Comparison of ENCODE assay signal across 8 cellular contexts in genomic region chr16:19167710-19168172, GRCh38. TPM values are rescaled to one million over a fixed set of nuclear protein-coding genes. Genes with fewer than 3 reads are reported as not detected.
DNase-seq lines count a peak whose midpoint lies in the region; ATAC-seq, FAIRE-seq and TF ChIP-seq lines count a peak whose summit lies in the region.

No MANE protein-coding gene starts in this region.

- H3K79me2 ChIP-seq in SU-DHL-6 (ENCODE audit: insufficient read depth, low read length) (no peaks in the 10 kb centered on the region), H1 (ENCODE audit: control insufficient read depth in 1 of 2, insufficient read depth in 2 of 2, low read length in 2 of 2) (no peaks in the 10 kb centered on the region)

- FAIRE-seq in GM12891 (lab: Jason Lieb, UNC) (peak; percentile 87), H1 (lab: Jason Lieb, UNC) (no peak)

- no peaks in the 10 kb centered on the region for H3F3A ChIP-seq in SU-DHL-6 (ENCODE audit: insufficient read depth)

- no peak overlapping the region for H3K27ac ChIP-seq in AG04450 (ENCODE audit: low read depth, low read length)
- H3K27ac ChIP-seq in SU-DHL-6 (ENCODE audit: low read depth, low read length): no peak overlapping the region
- H3K27ac ChIP-seq in H1 (ENCODE audit: low read depth, low read length): no peak overlapping the region

- no peak overlapping the region for H3K27ac Mint-ChIP-seq in memory B cell
- no peak overlapping the region for H3K27ac Mint-ChIP-seq in stimulated activated naive B cell treated with anti-CD40 and anti-IgM and Interleukin-4, amounts not matched to agents 10 μg/mL and 1 μg/mL and 100 μg/mL, for 72 hours

- H3K4me1 Mint-ChIP-seq in memory B cell: peaks cover 3% of the 10 kb centered on the region
- H3K4me1 Mint-ChIP-seq in stimulated activated naive B cell treated with anti-CD40 and anti-IgM and Interleukin-4, amounts not matched to agents 10 μg/mL and 1 μg/mL and 100 μg/mL, for 72 hours: peaks cover 5 to 7% of the 10 kb centered on the region in 2 donors

- no peak overlapping the region for H2BK120ac ChIP-seq in H1 (replicated peaks; ENCODE audit: low read depth, low read length)

- H2BK5ac ChIP-seq in H1 (ENCODE audit: low read depth, low read length): no peak overlapping the region

- H3K4me3 Mint-ChIP-seq in memory B cell: peak overlapping the region; percentile 75
- H3K4me3 Mint-ChIP-seq in stimulated activated naive B cell treated with anti-CD40 and anti-IgM and Interleukin-4, amounts not matched to agents 10 μg/mL and 1 μg/mL and 100 μg/mL, for 72 hours: peak overlapping the region; percentile 79 to 82

- H3K79me1 ChIP-seq in H1 (ENCODE audit: low read depth, low read length): no peaks in the 10 kb centered on the region

- H3K9ac ChIP-seq in SU-DHL-6 (ENCODE audit: low read length): no peak overlapping the region
- no peak overlapping the region for H3K9ac ChIP-seq in H1 (replicated peaks in 1 of 4; ENCODE audit: extremely low read depth in 1 of 4, low read depth in 3 of 4, low read length in 3 of 4)

- peaks cover 3% of the 10 kb centered on the region; the same call in 1 of the 2 replicates for H3K23me2 ChIP-seq in H1 (ENCODE audit: low read depth, low read length)

- H3K27me3 Mint-ChIP-seq in memory B cell: peaks cover 7% of the 10 kb centered on the region
- peaks cover 11 to 16% of the 10 kb centered on the region in 2 donors for H3K27me3 Mint-ChIP-seq in stimulated activated naive B cell treated with anti-CD40 and anti-IgM and Interleukin-4, amounts not matched to agents 10 μg/mL and 1 μg/mL and 100 μg/mL, for 72 hours

- H3K9me3 Mint-ChIP-seq in memory B cell: peaks cover 6% of the 10 kb centered on the region
- H3K9me3 Mint-ChIP-seq in stimulated activated naive B cell treated with anti-CD40 and anti-IgM and Interleukin-4, amounts not matched to agents 10 μg/mL and 1 μg/mL and 100 μg/mL, for 72 hours: peaks cover 6 to 8% of the 10 kb centered on the region in 2 donors

- no peak overlapping the region for H2BK12ac ChIP-seq in H1 (ENCODE audit: low read depth, low read length)

- peaks cover 0 to 2% (median 2%) of the 10 kb centered on the region in 4 experiments; a peak in 3 of 7 replicates for H3K4me1 ChIP-seq in H1 (replicated peaks in 1 of 4; ENCODE audit: control insufficient read depth in 3 of 4, insufficient read depth in 4 of 4, low read length in 3 of 4)

- ATAC-seq in memory B cell (ENCODE audit: low read depth) (peak; percentile 93), GM18909 (IDR thresholded peaks at IDR 0.05; ENCODE audit: poor library complexity, unreplicated experiment) (no peak)
- ATAC-seq in stimulated activated naive B cell treated with anti-CD40 and anti-IgM and Interleukin-4, amounts not matched to agents 10 μg/mL and 1 μg/mL and 100 μg/mL, for 72 hours (replicated peaks): peak; percentile 94

- TF ChIP-seq CTCF in AG04450 (IDR thresholded peaks at IDR 0.05; ENCODE audit: low read depth, low read length): peak; percentile 53
- TF ChIP-seq CTCF in SU-DHL-6 (IDR thresholded peaks at IDR 0.05; ENCODE audit: insufficient read depth, low read length, poor library complexity, severe bottlenecking): peak; percentile 59
- peak; percentile 83 to 98 (median 89) for TF ChIP-seq CTCF in H1 (IDR thresholded peaks at IDR 0.05; ENCODE audit: control extremely low read depth in 1 of 3, insufficient read depth in 1 of 3, low read depth in 1 of 3, low read length in 3 of 3)

- TF ChIP-seq RAD21 in H1 (IDR thresholded peaks at IDR 0.05 in 1 of 2, conservative IDR thresholded peaks at IDR 0.05 in 1 of 2; ENCODE audit: low read depth in 2 of 2, low read length in 2 of 2): peak; percentile 75 to 88

- H3K4ac ChIP-seq in H1 (replicated peaks; ENCODE audit: insufficient read length, low read depth, low read length): no peak overlapping the region

- POLR2A ChIA-PET in AG04450 (lab: Yijun Ruan, JAX): no interaction called here
- POLR2A ChIA-PET in H1 (lab: Charles Lee; ENCODE audit: partially characterized antibody): no interaction called here

- no peak overlapping the region for H4K5ac ChIP-seq in H1 (ENCODE audit: insufficient read length, low read depth, low read length)

- H4K20me1 ChIP-seq in SU-DHL-6 (ENCODE audit: low read depth, low read length) (no peaks in the 10 kb centered on the region), H1 (replicated peaks in 1 of 2; ENCODE audit: control insufficient read depth in 1 of 2, insufficient read depth in 2 of 2, low read length in 2 of 2) (no peaks in the 10 kb centered on the region)

- H2AK5ac ChIP-seq in H1 (ENCODE audit: low read depth, low read length): no peak overlapping the region

- no peak for DNase-seq in AG04450 (ENCODE audit: low read depth, low spot score)
- peak; percentile 86 for DNase-seq in GM12891 (ENCODE audit: insufficient read length, low spot score)
- peak; percentile 81 for DNase-seq in MG63
- peak; percentile 50 to 84 for DNase-seq in H1 (ENCODE audit: low read depth in 1 of 2, low spot score in 2 of 2)
- peak; percentile 63 to 65 for DNase-seq in memory B cell (ENCODE audit: low spot score in 2 of 2)
- peak; percentile 79 for DNase-seq in stimulated activated naive B cell treated with anti-CD40 and anti-IgM and Interleukin-4, amounts not matched to agents 10 μg/mL and 1 μg/mL and 100 μg/mL, for 72 hours

- peak overlapping the region; percentile 48 for H3K4me2 ChIP-seq in SU-DHL-6 (ENCODE audit: low read depth, low read length, poor library complexity, severe bottlenecking)
- peak overlapping the region; percentile 38 to 99 for H3K4me2 ChIP-seq in H1 (ENCODE audit: insufficient read depth in 1 of 2, low read depth in 2 of 2, low read length in 2 of 2)

- H2BK20ac ChIP-seq in H1 (ENCODE audit: low read length): no peak overlapping the region

- H3K9me3 ChIP-seq in AG04450 (ENCODE audit: control insufficient read depth, insufficient read depth, low read length) (no peaks in the 10 kb centered on the region; the same call in 1 of the 2 replicates), MG63 (0 out of 2 replicates have a peak, but pooled peaks cover 3% of the 10 kb centered on the region), SU-DHL-6 (ENCODE audit: insufficient read depth, low read length) (0 out of 2 replicates have a peak, but pooled peaks cover 4% of the 10 kb centered on the region), H1 (ENCODE audit: insufficient read depth in 2 of 2, low read depth in 1 of 2, low read length in 1 of 2) (no peaks in the 10 kb centered on the region)

- CTCF ChIA-PET in AG04450 (lab: Charles Lee) (no interaction called here), H1 (lab: Charles Lee; ENCODE audit: partially characterized antibody) (interaction anchor here (0.8 to 1.8 kb wide), 5 partner anchors 9 to 216 kb away, joined by 3 to 8 read pairs (median 4); no protein-coding TSS in a partner anchor)

- no peak overlapping the region for H3K56ac ChIP-seq in H1 (replicated peaks; ENCODE audit: insufficient read length, low read depth, low read length)

- H3K36me3 Mint-ChIP-seq in memory B cell: peaks cover 5% of the 10 kb centered on the region
- peaks cover 3 to 12% of the 10 kb centered on the region in 2 donors for H3K36me3 Mint-ChIP-seq in stimulated activated naive B cell treated with anti-CD40 and anti-IgM and Interleukin-4, amounts not matched to agents 10 μg/mL and 1 μg/mL and 100 μg/mL, for 72 hours

- H3K4me3 ChIP-seq in AG04450 (ENCODE audit: low read depth, low read length): peak overlapping the region; percentile 42
- peak overlapping the region; percentile 47 for H3K4me3 ChIP-seq in MG63
- peak overlapping the region; percentile 23 for H3K4me3 ChIP-seq in SU-DHL-6 (ENCODE audit: insufficient read depth, low read length, poor library complexity, severe bottlenecking)
- H3K4me3 ChIP-seq in H1 (ENCODE audit: extremely low read depth in 1 of 4, insufficient read depth in 2 of 4, low read depth in 3 of 4, low read length in 4 of 4): peak overlapping the region; percentile 62 to 82 (median 74)

- no peak overlapping the region for H3K23ac ChIP-seq in H1 (ENCODE audit: insufficient read length)

- H3K27me3 ChIP-seq in AG04450 (ENCODE audit: control insufficient read depth, insufficient read depth, low read length): peaks cover 29% of the 10 kb centered on the region
- H3K27me3 ChIP-seq in MG63: peaks cover 28% of the 10 kb centered on the region
- no peaks in the 10 kb centered on the region for H3K27me3 ChIP-seq in SU-DHL-6 (ENCODE audit: low read length)
- H3K27me3 ChIP-seq in H1 (replicated peaks in 1 of 4; ENCODE audit: control insufficient read depth in 3 of 4, extremely low read depth in 1 of 4, insufficient read depth in 3 of 4, low read length in 3 of 4): peaks cover 0 to 21% (median 15%) of the 10 kb centered on the region in 4 experiments; a peak in 5 of 7 replicates

- TF ChIP-seq POLR2A in GM12891 (IDR thresholded peaks at IDR 0.05; ENCODE audit: low read depth, low read length): no peak
- no peak for TF ChIP-seq POLR2A in H1 (IDR thresholded peaks at IDR 0.05; ENCODE audit: control extremely low read depth in 1 of 2, low read depth in 2 of 2, low read length in 2 of 2)

- no peak overlapping the region for H2AFZ ChIP-seq in SU-DHL-6 (ENCODE audit: low read depth, low read length, severe bottlenecking)
- peak overlapping the region; percentile 98; the same call in 1 of the 2 replicates for H2AFZ ChIP-seq in H1 (ENCODE audit: low read length)

- peak overlapping the region; percentile 71 for H3K18ac ChIP-seq in H1 (ENCODE audit: extremely low read depth, low read length)

- H2BK15ac ChIP-seq in H1 (ENCODE audit: low read length): no peak overlapping the region

- H3K9me2 ChIP-seq in SU-DHL-6 (replicated peaks; ENCODE audit: insufficient read depth, low read length): no peaks in the 10 kb centered on the region

- H3K14ac ChIP-seq in H1 (ENCODE audit: insufficient read length): no peak overlapping the region

- 1% methylated on average over 36 of the region's 45 CpGs; no CpG with 5 or more reads in 1 of the 2 experiments for WGBS in H1 (ENCODE audit: extremely low coverage in 1 of 2, insufficient coverage in 1 of 2, insufficient read length in 1 of 2, insufficient replicate concordance in 2 of 2, low coverage in 1 of 2, low lambda C conversion rate in 2 of 2, missing lambda C conversion rate in 1 of 2), 2 experiments

- H3K36me3 ChIP-seq in MG63 (no peaks in the 10 kb centered on the region), SU-DHL-6 (ENCODE audit: low read length) (no peaks in the 10 kb centered on the region), H1 (ENCODE audit: control insufficient read depth in 2 of 4, insufficient read depth in 4 of 4, low read length in 3 of 4) (no peaks in the 10 kb centered on the region)

- H4K8ac ChIP-seq in H1 (ENCODE audit: extremely low read depth, insufficient read depth, low read length): no peak overlapping the region

- no peak for TF ChIP-seq EP300 in H1 (IDR thresholded peaks at IDR 0.05; ENCODE audit: borderline replicate concordance in 1 of 2, low read depth in 2 of 2, low read length in 2 of 2)

- no peak overlapping the region for H4K91ac ChIP-seq in H1 (replicated peaks; ENCODE audit: insufficient read length, low read length)

RNA-seq across cellular contexts. Expression of gene SYT17, which starts 0.3 kb away (rescaled TPM):
- polyA plus RNA-seq in AG04450 (2011; rRNA removed) (0.21 and 0.27 TPM in 2 replicates), H1 (2011; rRNA removed) (18.1 and 26.6 TPM in 2 replicates)
- polyA minus RNA-seq in AG04450 (2011; rRNA and poly(A)+ RNA removed): 0.87 TPM in 1 of 2 replicates, not detected in the other
- 3.5 TPM for polyA plus RNA-seq in GM12891 (2012; ENCODE audit: low read depth, missing spikeins)
- total RNA-seq in MG63 (2014; rRNA removed; shearing (Covaris generic); ENCODE audit: low replicate concordance): not detected in 2 replicates
- 5.6 and 5.8 TPM in 2 replicates for total RNA-seq in H1 (2021; fragmentation: NEBNext Ultra II Directional; extraction: Animal tissue kit (Norgen Biotek cat#: 25700))
- polyA plus RNA-seq in H1 (2011; cell fraction: cytosol; rRNA removed): 13.5 TPM
- polyA plus RNA-seq in H1 (2011; cell fraction: nucleus; rRNA removed): 30.8 TPM
- 3.8 to 6.5 TPM (median 5.6 TPM) in 4 replicates for polyA plus RNA-seq in H1 (2012, experiment 1 of 2)
- 4.8 TPM for polyA plus RNA-seq in H1 (2012, experiment 2 of 2)
- polyA plus RNA-seq in H1 (2013, experiment 1 of 2): 3.1 TPM
- 3.5 TPM for polyA plus RNA-seq in H1 (2013, experiment 2 of 2)
- polyA minus RNA-seq in H1 (2011; rRNA and poly(A)+ RNA removed): 17.6 and 18.5 TPM in 2 replicates
- polyA minus RNA-seq in H1 (2011; cell fraction: cytosol; rRNA and poly(A)+ RNA removed): 4.4 TPM
- polyA minus RNA-seq in H1 (2011; cell fraction: nucleus; rRNA and poly(A)+ RNA removed): 12.7 TPM

RNA-seq across cellular contexts. Expression of gene ITPRIPL2, which starts 54.0 kb away (rescaled TPM):
- polyA plus RNA-seq in AG04450 (2011; rRNA removed): 15.8 and 16.3 TPM in 2 replicates
- 17.5 and 22.7 TPM in 2 replicates for polyA minus RNA-seq in AG04450 (2011; rRNA and poly(A)+ RNA removed)
- 0.63 TPM for polyA plus RNA-seq in GM12891 (2012; ENCODE audit: low read depth, missing spikeins)
- 18.0 and 19.0 TPM in 2 replicates for total RNA-seq in MG63 (2014; rRNA removed; shearing (Covaris generic); ENCODE audit: low replicate concordance)
- 3.3 and 3.4 TPM in 2 replicates for total RNA-seq in H1 (2021; fragmentation: NEBNext Ultra II Directional; extraction: Animal tissue kit (Norgen Biotek cat#: 25700))
- 1.1 and 1.8 TPM in 2 replicates for polyA plus RNA-seq in H1 (2011; rRNA removed)
- polyA plus RNA-seq in H1 (2011; cell fraction: cytosol; rRNA removed): 1.4 TPM
- polyA plus RNA-seq in H1 (2011; cell fraction: nucleus; rRNA removed): 1.9 TPM
- 1.1 to 1.5 TPM (median 1.3 TPM) in 4 replicates for polyA plus RNA-seq in H1 (2012, experiment 1 of 2)
- polyA plus RNA-seq in H1 (2012, experiment 2 of 2): 0.29 TPM
- polyA plus RNA-seq in H1 (2013, experiment 1 of 2): 1.8 TPM
- polyA plus RNA-seq in H1 (2013, experiment 2 of 2): 1.9 TPM
- polyA minus RNA-seq in H1 (2011; rRNA and poly(A)+ RNA removed): 1.5 and 2.1 TPM in 2 replicates
- polyA minus RNA-seq in H1 (2011; cell fraction: cytosol; rRNA and poly(A)+ RNA removed): 3.7 TPM
- 3.6 TPM for polyA minus RNA-seq in H1 (2011; cell fraction: nucleus; rRNA and poly(A)+ RNA removed)

Comparison
In these comparisons a context has a peak if more than half of its experiments do, and no peak if none do; other contexts are left out.
1. H3K4me3 ChIP-seq: peak in every context shown above with its lines; median percentile 74 in H1; 47 in MG63; 42 in AG04450; 23 in SU-DHL-6.